ENCODE assay signal across 1 cellular context in the genomic region with DNA sequence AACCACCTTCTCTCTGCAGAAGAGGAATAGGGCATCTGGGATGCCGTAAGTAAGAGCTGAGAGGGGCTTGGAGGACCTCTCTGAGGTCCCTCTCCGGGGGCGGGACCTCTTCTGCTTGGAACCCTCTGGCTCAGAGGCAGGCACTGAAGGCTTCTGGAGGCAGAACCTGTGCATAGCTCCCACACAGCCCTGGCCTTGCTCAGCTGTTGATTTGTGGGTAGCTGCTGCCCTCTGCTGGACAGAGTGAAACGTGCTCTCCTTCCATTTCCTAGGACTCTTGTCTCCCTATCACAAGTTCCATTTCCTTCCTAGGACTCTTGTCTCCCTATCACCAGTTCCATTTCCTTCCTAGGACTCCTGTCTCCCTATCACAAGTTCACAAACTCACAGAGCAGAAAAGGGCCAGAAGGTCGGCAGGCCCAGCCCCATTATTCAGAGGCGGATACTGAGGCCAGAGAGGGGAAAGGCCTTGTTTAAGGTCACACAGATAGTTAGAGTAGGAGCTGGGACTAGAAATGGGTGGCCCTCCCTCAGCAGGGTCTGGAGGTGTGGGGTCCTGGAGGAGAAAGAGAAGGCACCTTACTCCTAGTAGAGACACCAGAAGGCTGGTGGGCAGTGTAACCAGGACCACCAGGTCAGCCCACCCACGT.
TF ChIP-seq lines count a peak whose summit lies in the region.

No MANE protein-coding gene starts in this region.

TF ChIP-seq in neural cell, 6 proteins besides CTCF, POLR2A, EP300 and RAD21:
- peak; percentile 97 for TF ChIP-seq SMC3 (conservative IDR thresholded peaks at IDR 0.05; ENCODE audit: poor library complexity)
- no peak for TF ChIP-seq TAF1 (IDR thresholded peaks at IDR 0.05; ENCODE audit: low read depth)
TF ChIP-seq in neural cell: peak in this region for 1.
